ENCODE assay signal across 11 cellular contexts in the genomic region with DNA sequence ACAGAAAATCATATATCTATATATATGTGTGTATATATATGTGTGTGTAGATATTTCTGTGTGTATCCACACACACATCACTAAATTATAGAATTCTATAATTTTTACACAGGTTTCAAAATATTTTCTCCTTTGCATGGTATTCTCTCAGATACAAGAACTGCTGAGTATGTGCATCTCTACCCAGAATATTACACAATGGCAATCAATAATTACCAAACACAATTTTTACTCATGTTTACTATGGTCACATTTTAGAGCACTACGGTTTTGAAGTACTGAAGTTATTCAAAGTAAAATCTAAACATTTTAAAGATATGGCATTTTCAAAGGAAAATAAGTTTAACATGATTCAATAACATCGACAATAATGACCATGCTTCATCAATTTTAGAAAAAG.
"Had no signal": no experiment of that assay in that cellular context is flagged by ENCODE, and none has a peak within 500 bp of the region (broad histone marks: within the 10 kb centered on the region; RNA-seq: fewer than 3 reads in every experiment).

No MANE protein-coding gene starts in this region.

- H3K27ac Mint-ChIP-seq: GM23338, H9, HFFc6 had no signal

- ATAC-seq: GM23338, HCT116 had no signal

- H3K9ac ChIP-seq: GM23248 had no signal

- H3K36me3 ChIP-seq: HAP-1 had no signal

- DNase-seq: GM23248, GOT3, H7, H9, HCEC 1CT, HFFc6 had no signal

- H3K9me3 ChIP-seq: HAP-1 had no signal

- H2AFZ ChIP-seq: GM23248, GM23338 had no signal

- H3K9me3 Mint-ChIP-seq: GM23338, H9, HFFc6 had no signal

- H3K27ac ChIP-seq: GM23248 had no signal

- H3K4me3 Mint-ChIP-seq: GM23338, H9, HFFc6 had no signal

- H3K4me2 ChIP-seq: GM23338 had no signal

- FAIRE-seq: H1, H54 had no signal

- H3K4me3 ChIP-seq: GM23248, GM23338, HAP-1 had no signal
